Comparison of ENCODE assay signal across 1 cellular context in the genomic region with DNA sequence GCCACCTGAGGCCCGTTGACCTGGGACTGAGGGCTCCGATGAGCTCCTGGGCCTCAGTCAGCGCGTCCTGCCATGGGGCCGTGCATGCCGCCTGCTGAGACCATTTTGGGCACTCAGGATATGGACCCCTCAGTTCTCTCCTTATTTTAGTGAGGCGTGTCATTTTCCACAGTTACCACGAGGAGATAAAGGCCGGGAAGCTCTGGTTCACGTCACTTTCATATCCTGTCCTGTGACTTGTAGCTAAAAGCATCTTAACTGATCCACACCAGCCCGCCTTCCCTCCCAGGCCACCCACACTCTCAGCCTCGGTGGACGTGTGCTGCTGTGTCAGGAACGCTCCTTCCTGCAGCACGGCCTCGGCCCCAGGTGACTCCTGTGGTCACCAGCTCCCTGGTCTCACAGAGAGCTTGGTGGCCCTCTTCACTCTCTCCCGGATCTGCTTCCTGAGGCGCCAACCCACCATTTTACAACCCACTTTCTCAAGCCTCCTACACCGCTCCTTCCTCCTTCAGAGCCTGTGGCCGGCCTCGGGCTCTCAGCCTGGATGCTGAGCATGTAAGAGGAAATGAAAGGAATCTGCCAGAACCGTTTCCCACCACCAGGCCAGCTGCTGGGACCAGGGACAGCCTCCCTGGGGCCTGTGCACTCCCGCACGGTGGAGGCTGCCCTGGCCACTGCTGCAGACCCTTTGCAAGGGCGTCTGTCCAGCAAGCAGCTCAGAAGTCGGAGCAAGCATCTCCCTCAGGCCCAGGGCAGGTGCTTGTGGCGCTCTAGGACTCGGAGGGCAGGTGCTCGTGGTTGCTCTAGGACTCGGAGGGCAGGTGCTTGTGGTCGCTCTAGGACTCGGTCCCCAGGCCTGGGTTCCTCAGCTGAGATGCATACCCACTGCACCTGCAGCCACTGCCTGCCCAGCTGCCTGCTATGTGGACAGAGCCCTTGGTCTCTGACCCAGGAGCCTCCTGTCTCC.
TF ChIP-seq lines count a peak whose summit lies in the region.

No MANE protein-coding gene starts in this region.

TF ChIP-seq in K562, 482 proteins besides CTCF, POLR2A, EP300 and RAD21 (continues in another document):
- TF ChIP-seq SMARCE1 (IDR thresholded peaks at IDR 0.05) (no peak), GABPA (tag; conservative IDR thresholded peaks at IDR 0.05; ENCODE audit: low read depth) (peak; percentile 30; the same call in 1 of the 2 replicates), EGR1 (conservative IDR thresholded peaks at IDR 0.05) (peak; percentile 61), ASH1L (IDR thresholded peaks at IDR 0.05; ENCODE audit: borderline replicate concordance, low read depth, partially characterized antibody) (no peak), TCFL5 (CRISPR knock-in tag; conservative IDR thresholded peaks at IDR 0.05) (no peak), ETV1 (tag; conservative IDR thresholded peaks at IDR 0.05; ENCODE audit: low read depth) (peak; percentile 54; the same call in 1 of the 2 replicates), TGIF2 (CRISPR knock-in tag; IDR thresholded peaks at IDR 0.05) (0 out of 2 replicates have a peak, but pooled peaks have one; percentile 43), L3MBTL2 (IDR thresholded peaks at IDR 0.05) (peak; percentile 36; the same call in 1 of the 2 replicates), HMG20A (CRISPR knock-in tag; conservative IDR thresholded peaks at IDR 0.05) (no peak), ZNF23 (CRISPR knock-in tag; IDR thresholded peaks at IDR 0.05) (no peak), CXXC5 (CRISPR knock-in tag; IDR thresholded peaks at IDR 0.05) (peak; percentile 30; the same call in 1 of the 2 replicates)
- TF ChIP-seq, protein P1, sequence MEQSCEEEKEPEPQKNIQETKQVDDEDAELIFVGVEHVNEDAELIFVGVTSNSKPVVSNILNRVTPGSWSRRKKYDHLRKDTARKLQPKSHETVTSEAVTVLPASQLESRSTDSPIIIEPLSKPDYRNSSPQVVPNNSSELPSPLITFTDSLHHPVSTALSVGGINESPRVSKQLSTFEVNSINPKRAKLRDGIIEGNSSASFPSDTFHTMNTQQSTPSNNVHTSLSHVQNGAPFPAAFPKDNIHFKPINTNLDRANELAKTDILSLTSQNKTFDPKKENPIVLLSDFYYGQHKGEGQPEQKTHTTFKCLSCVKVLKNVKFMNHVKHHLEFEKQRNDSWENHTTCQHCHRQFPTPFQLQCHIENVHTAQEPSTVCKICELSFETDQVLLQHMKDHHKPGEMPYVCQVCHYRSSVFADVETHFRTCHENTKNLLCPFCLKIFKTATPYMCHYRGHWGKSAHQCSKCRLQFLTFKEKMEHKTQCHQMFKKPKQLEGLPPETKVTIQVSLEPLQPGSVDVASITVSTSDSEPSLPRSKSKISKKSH (CRISPR knock-in tag; IDR thresholded peaks at IDR 0.05) = no peak
- TF ChIP-seq, protein P2, sequence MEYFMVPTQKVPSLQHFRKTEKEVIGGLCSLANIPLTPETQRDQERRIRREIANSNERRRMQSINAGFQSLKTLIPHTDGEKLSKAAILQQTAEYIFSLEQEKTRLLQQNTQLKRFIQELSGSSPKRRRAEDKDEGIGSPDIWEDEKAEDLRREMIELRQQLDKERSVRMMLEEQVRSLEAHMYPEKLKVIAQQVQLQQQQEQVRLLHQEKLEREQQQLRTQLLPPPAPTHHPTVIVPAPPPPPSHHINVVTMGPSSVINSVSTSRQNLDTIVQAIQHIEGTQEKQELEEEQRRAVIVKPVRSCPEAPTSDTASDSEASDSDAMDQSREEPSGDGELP (CRISPR knock-in tag; IDR thresholded peaks at IDR 0.05; ENCODE audit: borderline replicate concordance) = 0 out of 2 replicates have a peak, but pooled peaks have one; percentile 32
- TF ChIP-seq, protein P3, sequence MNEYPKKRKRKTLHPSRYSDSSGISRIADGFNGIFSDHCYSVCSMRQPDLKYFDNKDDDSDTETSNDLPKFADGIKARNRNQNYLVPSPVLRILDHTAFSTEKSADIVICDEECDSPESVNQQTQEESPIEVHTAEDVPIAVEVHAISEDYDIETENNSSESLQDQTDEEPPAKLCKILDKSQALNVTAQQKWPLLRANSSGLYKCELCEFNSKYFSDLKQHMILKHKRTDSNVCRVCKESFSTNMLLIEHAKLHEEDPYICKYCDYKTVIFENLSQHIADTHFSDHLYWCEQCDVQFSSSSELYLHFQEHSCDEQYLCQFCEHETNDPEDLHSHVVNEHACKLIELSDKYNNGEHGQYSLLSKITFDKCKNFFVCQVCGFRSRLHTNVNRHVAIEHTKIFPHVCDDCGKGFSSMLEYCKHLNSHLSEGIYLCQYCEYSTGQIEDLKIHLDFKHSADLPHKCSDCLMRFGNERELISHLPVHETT (CRISPR knock-in tag; conservative IDR thresholded peaks at IDR 0.05 in 1 of 2, IDR thresholded peaks at IDR 0.05 in 1 of 2) = peak in 1 of 2 experiments; percentile 55; a peak in 1 of 4 replicates
- TF ChIP-seq, protein P4, sequence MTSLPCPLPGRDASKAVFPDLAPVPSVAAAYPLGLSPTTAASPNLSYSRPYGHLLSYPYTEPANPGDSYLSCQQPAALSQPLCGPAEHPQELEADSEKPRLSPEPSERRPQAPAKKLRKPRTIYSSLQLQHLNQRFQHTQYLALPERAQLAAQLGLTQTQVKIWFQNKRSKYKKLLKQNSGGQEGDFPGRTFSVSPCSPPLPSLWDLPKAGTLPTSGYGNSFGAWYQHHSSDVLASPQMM (CRISPR knock-in tag; IDR thresholded peaks at IDR 0.05) = no peak
- TF ChIP-seq, protein P5, sequence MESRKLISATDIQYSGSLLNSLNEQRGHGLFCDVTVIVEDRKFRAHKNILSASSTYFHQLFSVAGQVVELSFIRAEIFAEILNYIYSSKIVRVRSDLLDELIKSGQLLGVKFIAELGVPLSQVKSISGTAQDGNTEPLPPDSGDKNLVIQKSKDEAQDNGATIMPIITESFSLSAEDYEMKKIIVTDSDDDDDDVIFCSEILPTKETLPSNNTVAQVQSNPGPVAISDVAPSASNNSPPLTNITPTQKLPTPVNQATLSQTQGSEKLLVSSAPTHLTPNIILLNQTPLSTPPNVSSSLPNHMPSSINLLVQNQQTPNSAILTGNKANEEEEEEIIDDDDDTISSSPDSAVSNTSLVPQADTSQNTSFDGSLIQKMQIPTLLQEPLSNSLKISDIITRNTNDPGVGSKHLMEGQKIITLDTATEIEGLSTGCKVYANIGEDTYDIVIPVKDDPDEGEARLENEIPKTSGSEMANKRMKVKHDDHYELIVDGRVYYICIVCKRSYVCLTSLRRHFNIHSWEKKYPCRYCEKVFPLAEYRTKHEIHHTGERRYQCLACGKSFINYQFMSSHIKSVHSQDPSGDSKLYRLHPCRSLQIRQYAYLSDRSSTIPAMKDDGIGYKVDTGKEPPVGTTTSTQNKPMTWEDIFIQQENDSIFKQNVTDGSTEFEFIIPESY (CRISPR knock-in tag; IDR thresholded peaks at IDR 0.05) = 0 out of 2 replicates have a peak, but pooled peaks have one; percentile 7
- TF ChIP-seq, protein P6, sequence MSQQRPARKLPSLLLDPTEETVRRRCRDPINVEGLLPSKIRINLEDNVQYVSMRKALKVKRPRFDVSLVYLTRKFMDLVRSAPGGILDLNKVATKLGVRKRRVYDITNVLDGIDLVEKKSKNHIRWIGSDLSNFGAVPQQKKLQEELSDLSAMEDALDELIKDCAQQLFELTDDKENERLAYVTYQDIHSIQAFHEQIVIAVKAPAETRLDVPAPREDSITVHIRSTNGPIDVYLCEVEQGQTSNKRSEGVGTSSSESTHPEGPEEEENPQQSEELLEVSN (IDR thresholded peaks at IDR 0.05; ENCODE audit: borderline replicate concordance in 1 of 2, extremely low read depth in 1 of 2, insufficient read depth in 1 of 2, insufficient read length in 1 of 2, low read depth in 1 of 2, low read length in 1 of 2, poor library complexity in 1 of 2, severe bottlenecking in 1 of 2) = peak in 1 of 2 experiments; percentile 44
- TF ChIP-seq, protein P7, sequence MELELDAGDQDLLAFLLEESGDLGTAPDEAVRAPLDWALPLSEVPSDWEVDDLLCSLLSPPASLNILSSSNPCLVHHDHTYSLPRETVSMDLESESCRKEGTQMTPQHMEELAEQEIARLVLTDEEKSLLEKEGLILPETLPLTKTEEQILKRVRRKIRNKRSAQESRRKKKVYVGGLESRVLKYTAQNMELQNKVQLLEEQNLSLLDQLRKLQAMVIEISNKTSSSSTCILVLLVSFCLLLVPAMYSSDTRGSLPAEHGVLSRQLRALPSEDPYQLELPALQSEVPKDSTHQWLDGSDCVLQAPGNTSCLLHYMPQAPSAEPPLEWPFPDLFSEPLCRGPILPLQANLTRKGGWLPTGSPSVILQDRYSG (tag; conservative IDR thresholded peaks at IDR 0.05; ENCODE audit: low read depth) = no peak
- TF ChIP-seq, protein P8, sequence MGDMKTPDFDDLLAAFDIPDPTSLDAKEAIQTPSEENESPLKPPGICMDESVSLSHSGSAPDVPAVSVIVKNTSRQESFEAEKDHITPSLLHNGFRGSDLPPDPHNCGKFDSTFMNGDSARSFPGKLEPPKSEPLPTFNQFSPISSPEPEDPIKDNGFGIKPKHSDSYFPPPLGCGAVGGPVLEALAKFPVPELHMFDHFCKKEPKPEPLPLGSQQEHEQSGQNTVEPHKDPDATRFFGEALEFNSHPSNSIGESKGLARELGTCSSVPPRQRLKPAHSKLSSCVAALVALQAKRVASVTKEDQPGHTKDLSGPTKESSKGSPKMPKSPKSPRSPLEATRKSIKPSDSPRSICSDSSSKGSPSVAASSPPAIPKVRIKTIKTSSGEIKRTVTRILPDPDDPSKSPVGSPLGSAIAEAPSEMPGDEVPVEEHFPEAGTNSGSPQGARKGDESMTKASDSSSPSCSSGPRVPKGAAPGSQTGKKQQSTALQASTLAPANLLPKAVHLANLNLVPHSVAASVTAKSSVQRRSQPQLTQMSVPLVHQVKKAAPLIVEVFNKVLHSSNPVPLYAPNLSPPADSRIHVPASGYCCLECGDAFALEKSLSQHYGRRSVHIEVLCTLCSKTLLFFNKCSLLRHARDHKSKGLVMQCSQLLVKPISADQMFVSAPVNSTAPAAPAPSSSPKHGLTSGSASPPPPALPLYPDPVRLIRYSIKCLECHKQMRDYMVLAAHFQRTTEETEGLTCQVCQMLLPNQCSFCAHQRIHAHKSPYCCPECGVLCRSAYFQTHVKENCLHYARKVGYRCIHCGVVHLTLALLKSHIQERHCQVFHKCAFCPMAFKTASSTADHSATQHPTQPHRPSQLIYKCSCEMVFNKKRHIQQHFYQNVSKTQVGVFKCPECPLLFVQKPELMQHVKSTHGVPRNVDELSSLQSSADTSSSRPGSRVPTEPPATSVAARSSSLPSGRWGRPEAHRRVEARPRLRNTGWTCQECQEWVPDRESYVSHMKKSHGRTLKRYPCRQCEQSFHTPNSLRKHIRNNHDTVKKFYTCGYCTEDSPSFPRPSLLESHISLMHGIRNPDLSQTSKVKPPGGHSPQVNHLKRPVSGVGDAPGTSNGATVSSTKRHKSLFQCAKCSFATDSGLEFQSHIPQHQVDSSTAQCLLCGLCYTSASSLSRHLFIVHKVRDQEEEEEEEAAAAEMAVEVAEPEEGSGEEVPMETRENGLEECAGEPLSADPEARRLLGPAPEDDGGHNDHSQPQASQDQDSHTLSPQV (IDR thresholded peaks at IDR 0.05) = 0 out of 2 replicates have a peak, but pooled peaks have one; percentile 38
